23 cellular contexts compared by ENCODE assay signal in genomic region chr2:188434018-188434417, GRCh38.
"Had no signal": no experiment of that assay in that cellular context is flagged by ENCODE, and none has a peak within 500 bp of the region (broad histone marks: within the 10 kb centered on the region; RNA-seq: fewer than 3 reads in every experiment).

No MANE protein-coding gene starts in this region.

- H3K27me3 ChIP-seq: dorsolateral prefrontal cortex, esophagus muscularis mucosa, foreskin keratinocyte, gastroesophageal sphincter, heart left ventricle, hepatocyte, left lung had no signal

- H3K4me3 Mint-ChIP-seq: immature natural killer cell; mesothelial cell of epicardium; naive B cell; naive thymus-derived CD8-positive, alpha-beta T cell had no signal

- H3K9me3 ChIP-seq: esophagus muscularis mucosa, gastroesophageal sphincter, left lung, lower lobe of right lung, mucosa of descending colon had no signal

- DNase-seq: dermis blood vessel endothelial cell; dorsolateral prefrontal cortex; effector CD4-positive, alpha-beta T cell; effector memory CD4-positive, alpha-beta T cell; foreskin keratinocyte; heart left ventricle; hypothalamus; immature natural killer cell; islet precursor cell; left cardiac atrium; left lung; left ventricle myocardium superior; lower lobe of right lung; mesenchymal stem cell; mucosa of descending colon; naive B cell; naive thymus-derived CD8-positive, alpha-beta T cell had no signal

- H3K27ac Mint-ChIP-seq: immature natural killer cell; mesothelial cell of epicardium; naive thymus-derived CD8-positive, alpha-beta T cell had no signal

- H3K27ac ChIP-seq: coronary artery, dorsolateral prefrontal cortex, esophagus muscularis mucosa, foreskin keratinocyte, gastroesophageal sphincter, heart left ventricle, hepatocyte, left lung, lower lobe of right lung had no signal

- H3K27me3 Mint-ChIP-seq: naive B cell had no signal

- H3K4me2 ChIP-seq: hepatocyte had no signal

- H3K4me1 ChIP-seq: esophagus muscularis mucosa, foreskin keratinocyte, gastroesophageal sphincter, heart left ventricle, left lung, lower lobe of right lung had no signal

- FAIRE-seq: endothelial cell of umbilical vein had no signal

- H3K36me3 ChIP-seq: esophagus muscularis mucosa, gastroesophageal sphincter, heart left ventricle, left lung, lower lobe of right lung had no signal

- H3K36me3 Mint-ChIP-seq: immature natural killer cell; naive B cell; naive thymus-derived CD8-positive, alpha-beta T cell had no signal

- ATAC-seq: foreskin keratinocyte; gastroesophageal sphincter; heart left ventricle; left cardiac atrium; left lung; left ventricle myocardium superior; lower lobe of right lung; mucosa of descending colon; naive thymus-derived CD8-positive, alpha-beta T cell had no signal

- H3K4me3 ChIP-seq: coronary artery, dorsolateral prefrontal cortex, esophagus muscularis mucosa, gastroesophageal sphincter, heart left ventricle, hepatocyte, left lung, lower lobe of right lung, mucosa of descending colon had no signal

- H2AFZ ChIP-seq: hepatocyte had no signal

- H3K4me1 Mint-ChIP-seq: immature natural killer cell; naive B cell; naive thymus-derived CD8-positive, alpha-beta T cell had no signal
